8 cellular contexts compared by ENCODE assay signal in genomic region chr1:3775498-3776230, GRCh38. TPM values are rescaled to one million over a fixed set of nuclear protein-coding genes. Genes with fewer than 3 reads are reported as not detected.
DNase-seq lines count a peak whose midpoint lies in the region; ATAC-seq and TF ChIP-seq lines count a peak whose summit lies in the region.

No MANE protein-coding gene starts in this region.

- H3K27me3 ChIP-seq in Karpas-422 (ENCODE audit: low read length): no peaks in the 10 kb centered on the region

- no peak for TF ChIP-seq CTCF in astrocyte of the cerebellum (IDR thresholded peaks at IDR 0.05; ENCODE audit: low read depth, low read length, missing control alignments)

- no peak overlapping the region for H3K4me2 ChIP-seq in Karpas-422 (ENCODE audit: low read depth, low read length, poor library complexity, severe bottlenecking)

- peak; percentile 44 for DNase-seq in ELR (ENCODE audit: low read depth)
- DNase-seq in Karpas-422: peak; percentile 91
- peak; percentile 31 for DNase-seq in astrocyte of the cerebellum (ENCODE audit: low read depth)
- peak; percentile 80 for DNase-seq in iPS-NIHi7 (ENCODE audit: extremely low spot score)
- DNase-seq in stimulated activated CD8-positive, alpha-beta memory T cell treated with anti-CD3 and anti-CD28 coated beads, Interleukin-12 subunit alpha, Interleukin-12 subunit beta, amount 100 ng/mL, for 1 hour (ENCODE audit: low read depth): peak; percentile 23

- no peak overlapping the region for H3K27ac ChIP-seq in Karpas-422 (ENCODE audit: low read length)

- H3K36me3 ChIP-seq in Karpas-422 (ENCODE audit: insufficient read depth, low read length): no peaks in the 10 kb centered on the region

- H2AFZ ChIP-seq in Karpas-422 (ENCODE audit: low read length): no peak overlapping the region

- ATAC-seq in SK-N-SH treated with all-trans-retinoic acid at 6 μM for 48 hours: peak; percentile 47
- ATAC-seq in GM18861 (IDR thresholded peaks at IDR 0.05; ENCODE audit: unreplicated experiment): no peak
- ATAC-seq in GM21737 (IDR thresholded peaks at IDR 0.05; ENCODE audit: unreplicated experiment): no peak

- H3K9me3 ChIP-seq in Karpas-422 (ENCODE audit: low read length): no peaks in the 10 kb centered on the region

- peaks cover 21% of the 10 kb centered on the region for H3K4me1 ChIP-seq in Karpas-422 (ENCODE audit: low read length)

- H3K9me2 ChIP-seq in Karpas-422 (replicated peaks; ENCODE audit: insufficient read depth, low read length): no peaks in the 10 kb centered on the region

- H3K4me3 ChIP-seq in Karpas-422 (ENCODE audit: low read length) (no peak overlapping the region), astrocyte of the cerebellum (ENCODE audit: low read depth, low read length) (no peak overlapping the region)

- H3K9ac ChIP-seq in Karpas-422 (ENCODE audit: low read length): no peak overlapping the region

- H3K79me2 ChIP-seq in Karpas-422 (ENCODE audit: low read length): no peaks in the 10 kb centered on the region

- in situ Hi-C loops in astrocyte of the cerebellum (cut with HindIII; ENCODE audit: low sequenced_read_pairs): no loop called here

- H4K20me1 ChIP-seq in Karpas-422 (ENCODE audit: insufficient read depth, low read depth, low read length): 0 out of 2 replicates have a peak, but pooled peaks cover 6% of the 10 kb centered on the region

TF ChIP-seq in SK-N-SH treated with all-trans-retinoic acid at 6 μM for 48 hours, 23 proteins besides CTCF, POLR2A, EP300 and RAD21:
- TF ChIP-seq ZNF8 (CRISPR knock-in tag; IDR thresholded peaks at IDR 0.05) (no peak), TCF4 (CRISPR knock-in tag; IDR thresholded peaks at IDR 0.05; ENCODE audit: borderline replicate concordance) (no peak), TSHZ2 (CRISPR knock-in tag; IDR thresholded peaks at IDR 0.05) (no peak), ZNF70 (CRISPR knock-in tag; IDR thresholded peaks at IDR 0.05) (no peak), BACH2 (CRISPR knock-in tag; IDR thresholded peaks at IDR 0.05; ENCODE audit: borderline replicate concordance) (no peak), ARNTL (CRISPR knock-in tag; IDR thresholded peaks at IDR 0.05; ENCODE audit: borderline replicate concordance, low read depth) (no peak), CREB5 (CRISPR knock-in tag; IDR thresholded peaks at IDR 0.05; ENCODE audit: low read depth) (no peak), RARB (CRISPR knock-in tag; IDR thresholded peaks at IDR 0.05) (no peak), PPARA (CRISPR knock-in tag; IDR thresholded peaks at IDR 0.05; ENCODE audit: borderline replicate concordance) (no peak), SNAI2 (CRISPR knock-in tag; IDR thresholded peaks at IDR 0.05) (no peak), CSDC2 (CRISPR knock-in tag; IDR thresholded peaks at IDR 0.05) (no peak)

RNA-seq across cellular contexts. Expression of gene SMIM1, which starts 3.1 kb away (rescaled TPM):
- total RNA-seq in Karpas-422 (2014; rRNA removed; shearing (Covaris generic); ENCODE audit: low replicate concordance): 0.87 TPM in 1 of 2 replicates, not detected in the other

RNA-seq across cellular contexts. Expression of gene LRRC47, which starts 20.6 kb away (rescaled TPM):
- total RNA-seq in Karpas-422 (2014; rRNA removed; shearing (Covaris generic); ENCODE audit: low replicate concordance): 10.2 and 29.1 TPM in 2 replicates

RNA-seq across cellular contexts. Expression of gene CCDC27, which starts 23.4 kb away (rescaled TPM):
- total RNA-seq in Karpas-422 (2014; rRNA removed; shearing (Covaris generic); ENCODE audit: low replicate concordance): not detected in 2 replicates

Comparison
In these comparisons a context has a peak if more than half of its experiments do, and no peak if none do; other contexts are left out.
1. DNase-seq: peak in every context shown above with its lines; median percentile 91 in Karpas-422; 80 in iPS-NIHi7; 44 in ELR; 31 in astrocyte of the cerebellum; 23 in stimulated activated CD8-positive, alpha-beta memory T cell treated with anti-CD3 and anti-CD28 coated beads, Interleukin-12 subunit alpha, Interleukin-12 subunit beta, amount 100 ng/mL, for 1 hour.